Comparison of ENCODE assay signal across 21 cellular contexts in genomic region chr3:191327526-191327925, GRCh38. TPM values are rescaled to one million over a fixed set of nuclear protein-coding genes. Genes with fewer than 3 reads are reported as not detected.
"Had no signal": no experiment of that assay in that cellular context is flagged by ENCODE, and none has a peak within 500 bp of the region (broad histone marks: within the 10 kb centered on the region; RNA-seq: fewer than 3 reads in every experiment).

No MANE protein-coding gene starts in this region.

- ATAC-seq: activated CD4-positive, CD25-positive, alpha-beta regulatory T cell treated with anti-CD3 and anti-CD28 coated beads, Interleukin-2, amount 50 U/mL, for 24 hours; activated T-cell treated with anti-CD3 and anti-CD28 coated beads, Interleukin-2, amount 50 U/mL, for 4 hours; body of pancreas; effector memory CD8-positive, alpha-beta T cell; left colon; stimulated activated naive CD8-positive, alpha-beta T cell treated with anti-CD3 and anti-CD28 coated beads, Interleukin-15, amount 100 ng/mL, for 72 hours had no signal

- H3K36me3 ChIP-seq: neutrophil had no signal

- H3K9me3 Mint-ChIP-seq: activated naive CD4-positive, alpha-beta T cell treated with anti-CD3 and anti-CD28 coated beads for 36 hours; activated T-cell treated with anti-CD3 and anti-CD28 coated beads, Interleukin-2, amount 50 U/mL, for 4 hours; effector memory CD8-positive, alpha-beta T cell; T-helper 1 cell treated with Interleukin-12 subunit alpha and Interleukin-12 subunit beta and Interleukin-4 antibody, amounts not matched to agents 30 μg/mL and 1 μg/mL, for 36 hours had no signal

- H3K27ac ChIP-seq: neutrophil had no signal

- H3K4me3 Mint-ChIP-seq: activated naive CD4-positive, alpha-beta T cell treated with anti-CD3 and anti-CD28 coated beads for 36 hours; activated T-cell treated with anti-CD3 and anti-CD28 coated beads, Interleukin-2, amount 50 U/mL, for 4 hours; stimulated activated naive CD8-positive, alpha-beta T cell treated with anti-CD3 and anti-CD28 coated beads, Interleukin-15, amount 100 ng/mL, for 72 hours had no signal

- H3K4me3 ChIP-seq: body of pancreas, lung had no signal

- FAIRE-seq: islet of Langerhans had no signal

- H3K27ac Mint-ChIP-seq: activated naive CD4-positive, alpha-beta T cell treated with anti-CD3 and anti-CD28 coated beads for 36 hours; stimulated activated naive CD8-positive, alpha-beta T cell treated with anti-CD3 and anti-CD28 coated beads, Interleukin-15, amount 100 ng/mL, for 72 hours had no signal

- H3K9me3 ChIP-seq: body of pancreas, neutrophil had no signal

- H3K27me3 ChIP-seq: body of pancreas had no signal

- DNase-seq: activated CD4-positive, alpha-beta T cell treated with anti-CD3 and anti-CD28 coated beads, Interleukin-2, amount 50 U/mL, for 1 hour; activated CD8-positive, alpha-beta memory T cell treated with anti-CD3 and anti-CD28 coated beads, Interleukin-2, amount 50 U/mL, for 4 hours; activated naive CD4-positive, alpha-beta T cell treated with anti-CD3 and anti-CD28 coated beads for 36 hours; activated T-cell treated with anti-CD3 and anti-CD28 coated beads, Interleukin-2, amount 50 U/mL, for 4 hours; body of pancreas; dermis blood vessel endothelial cell; effector memory CD8-positive, alpha-beta T cell; foreskin fibroblast; hippocampal formation; left colon; posterior cingulate gyrus; stimulated activated naive CD8-positive, alpha-beta T cell treated with anti-CD3 and anti-CD28 coated beads, Interleukin-15, amount 100 ng/mL, for 72 hours; trophoblast cell had no signal

RNA-seq across cellular contexts. Expression of gene UTS2B, which starts 2.8 kb away (rescaled TPM):
- total RNA-seq: activated naive CD4-positive, alpha-beta T cell treated with anti-CD3 and anti-CD28 coated beads for 36 hours; activated T-cell treated with anti-CD3 and anti-CD28 coated beads, Interleukin-2, amount 50 U/mL, for 4 hours; body of pancreas; cardiac septum; left colon; skeletal muscle tissue; temporal lobe had no signal
